In the genomic region with DNA sequence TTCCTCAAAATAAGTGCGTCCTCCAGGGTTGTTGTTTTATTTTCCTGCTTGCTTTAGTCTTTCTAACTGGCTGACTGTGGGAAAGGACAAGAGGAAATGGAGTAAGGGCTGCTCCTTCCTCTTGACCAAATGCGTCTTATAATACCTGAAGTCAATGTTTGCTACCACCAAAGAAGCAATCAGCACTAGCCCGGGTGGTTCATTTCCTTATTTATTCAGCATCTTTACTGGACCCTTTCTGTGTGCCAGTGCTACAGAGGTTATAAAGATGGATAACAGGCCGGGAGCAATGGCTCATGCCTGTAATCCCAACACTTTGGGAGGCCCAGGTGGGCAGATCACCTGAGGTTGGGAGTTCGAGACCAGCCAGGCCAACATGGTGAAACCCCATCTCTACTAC, we compare ENCODE assay signal across 33 cellular contexts.
"Had no signal": no experiment of that assay in that cellular context is flagged by ENCODE, and none has a peak within 500 bp of the region (broad histone marks: within the 10 kb centered on the region; RNA-seq: fewer than 3 reads in every experiment).

No MANE protein-coding gene starts in this region.

- H3K36me3 ChIP-seq: ascending aorta, breast epithelium, cardiac muscle cell, esophagus muscularis mucosa, gastrocnemius medialis, heart left ventricle had no signal

- H3K4me1 Mint-ChIP-seq: endodermal cell had no signal

- H3K9me3 ChIP-seq: breast epithelium, esophagus muscularis mucosa, gastrocnemius medialis had no signal

- ATAC-seq: activated CD4-positive, alpha-beta T cell treated with anti-CD3 and anti-CD28 coated beads for 36 hours; activated CD8-positive, alpha-beta memory T cell treated with anti-CD3 and anti-CD28 coated beads, Interleukin-2, amount 10 ng/mL, durations not matched to agents 7 days and 5 days; activated T-helper 17 cell treated with anti-CD3 and anti-CD28 coated beads, Interleukin-2, amount 50 U/mL, for 72 hours; foreskin keratinocyte; gastrocnemius medialis; heart left ventricle had no signal

- H3K27ac Mint-ChIP-seq: activated CD4-positive, alpha-beta T cell treated with anti-CD3 and anti-CD28 coated beads for 36 hours; activated CD4-positive, alpha-beta T cell treated with anti-CD3 and anti-CD28 coated beads, Interleukin-2, amount 10 ng/mL, durations not matched to agents 24 days and 14 days; activated T-helper 17 cell treated with anti-CD3 and anti-CD28 coated beads, Interleukin-2, amount 50 U/mL, for 72 hours; brain; endodermal cell had no signal

- H3K4me3 ChIP-seq: ascending aorta, breast epithelium, cardiac muscle cell, coronary artery, dorsolateral prefrontal cortex, esophagus muscularis mucosa, gastrocnemius medialis, heart left ventricle had no signal

- H3K27me3 ChIP-seq: ascending aorta, breast epithelium, cardiac muscle cell, dorsolateral prefrontal cortex, esophagus muscularis mucosa, foreskin keratinocyte, gastrocnemius medialis, heart left ventricle had no signal

- H3K4me3 Mint-ChIP-seq: activated CD4-positive, alpha-beta memory T cell treated with anti-CD3 and anti-CD28 coated beads, Interleukin-2, amount 10 ng/mL, durations not matched to agents 7 days and 5 days; activated CD4-positive, alpha-beta T cell treated with anti-CD3 and anti-CD28 coated beads for 36 hours; activated CD4-positive, alpha-beta T cell treated with anti-CD3 and anti-CD28 coated beads, Interleukin-2, amount 10 ng/mL, durations not matched to agents 24 days and 14 days; activated CD8-positive, alpha-beta memory T cell treated with anti-CD3 and anti-CD28 coated beads, Interleukin-2, amount 10 ng/mL, durations not matched to agents 7 days and 5 days; activated naive CD8-positive, alpha-beta T cell; brain; dendritic cell treated with granulocyte-macrophage colony-stimulating factor and Interleukin-4, amounts not matched to agents 40 ng/mL and 50 ng/mL, for 4 days; endodermal cell had no signal

- H3K36me3 Mint-ChIP-seq: activated naive CD8-positive, alpha-beta T cell had no signal

- H3K4me1 ChIP-seq: ascending aorta, breast epithelium, esophagus muscularis mucosa, foreskin keratinocyte, gastrocnemius medialis had no signal

- H3K27me3 Mint-ChIP-seq: activated CD4-positive, alpha-beta memory T cell treated with anti-CD3 and anti-CD28 coated beads, Interleukin-2, amount 10 ng/mL, durations not matched to agents 7 days and 5 days; activated CD4-positive, alpha-beta T cell treated with anti-CD3 and anti-CD28 coated beads, Interleukin-2, amount 10 ng/mL, durations not matched to agents 24 days and 14 days; activated CD8-positive, alpha-beta memory T cell treated with anti-CD3 and anti-CD28 coated beads, Interleukin-2, amount 10 ng/mL, durations not matched to agents 7 days and 5 days; activated naive CD8-positive, alpha-beta T cell; activated T-helper 17 cell treated with anti-CD3 and anti-CD28 coated beads, Interleukin-2, amount 50 U/mL, for 72 hours; dendritic cell treated with granulocyte-macrophage colony-stimulating factor and Interleukin-4, amounts not matched to agents 40 ng/mL and 50 ng/mL, for 4 days had no signal

- H3K9me3 Mint-ChIP-seq: activated T-helper 17 cell treated with anti-CD3 and anti-CD28 coated beads, Interleukin-2, amount 50 U/mL, for 72 hours; endodermal cell had no signal

- H3K27ac ChIP-seq: ascending aorta, breast epithelium, cardiac muscle cell, coronary artery, dorsolateral prefrontal cortex, esophagus muscularis mucosa, foreskin keratinocyte, gastrocnemius medialis, heart left ventricle had no signal

- DNase-seq: activated CD4-positive, alpha-beta memory T cell treated with anti-CD3 and anti-CD28 coated beads, Interleukin-2, amount 10 ng/mL, durations not matched to agents 7 days and 5 days; activated CD4-positive, alpha-beta T cell treated with anti-CD3 and anti-CD28 coated beads for 36 hours; activated CD4-positive, alpha-beta T cell treated with anti-CD3 and anti-CD28 coated beads, Interleukin-2, amount 10 ng/mL, durations not matched to agents 24 days and 14 days; activated CD4-positive, alpha-beta T cell treated with anti-CD3 and anti-CD28 coated beads, Interleukin-2, amount 50 U/mL, for 4 hours; activated CD4-positive, CD25-positive, alpha-beta regulatory T cell; activated CD4-positive, CD25-positive, alpha-beta regulatory T cell treated with anti-CD3 and anti-CD28 coated beads, Interleukin-2, amount 50 U/mL, for 72 hours; activated CD8-positive, alpha-beta memory T cell treated with anti-CD3 and anti-CD28 coated beads, Interleukin-2, amount 10 ng/mL, durations not matched to agents 7 days and 5 days; activated CD8-positive, alpha-beta memory T cell treated with anti-CD3 and anti-CD28 coated beads, Interleukin-2, amount 50 U/mL, for 4 hours; activated effector memory CD4-positive, alpha-beta T cell treated with Interleukin-2 at 50 U/mL for 16 hours; activated gamma-delta T cell treated with Interleukin-2 at 50 U/mL for 16 hours; activated naive CD4-positive, alpha-beta T cell treated with anti-CD3 and anti-CD28 coated beads, Interleukin-2, amount 50 U/mL, for 16 hours; activated naive CD4-positive, alpha-beta T cell treated with Interleukin-2 at 50 U/mL for 16 hours; activated T-cell treated with anti-CD3 and anti-CD28 coated beads, Interleukin-2, amount 50 U/mL, for 1 hour; central memory CD4-positive, alpha-beta T cell; cerebellar nuclear complex; dorsolateral prefrontal cortex; effector memory CD4-positive, alpha-beta T cell; endodermal cell; erythroblast; foreskin keratinocyte; gastrocnemius medialis; glutamatergic neuron; heart left ventricle; T-helper 2 cell had no signal
